Comparison of ENCODE assay signal across 15 cellular contexts in genomic region chr3:12986031-12986430, GRCh38.
DNase-seq lines count a peak whose midpoint lies in the region; ATAC-seq and TF ChIP-seq lines count a peak whose summit lies in the region.
"Had no signal": no experiment of that assay in that cellular context is flagged by ENCODE, and none has a peak within 500 bp of the region (broad histone marks: within the 10 kb centered on the region; RNA-seq: fewer than 3 reads in every experiment).

No MANE protein-coding gene starts in this region.

- H3K27ac Mint-ChIP-seq in activated B cell treated with CpG ODN at 0.5 μM for 24 hours = peak overlapping the region; percentile 37
- H3K27ac Mint-ChIP-seq in naive B cell = peak overlapping the region; percentile 21 to 85 (median 72)

- no peak for TF ChIP-seq EP300 in gastroesophageal sphincter (IDR thresholded peaks at IDR 0.05)

- TF ChIP-seq CTCF in left ventricle myocardium inferior (IDR thresholded peaks at IDR 0.05; ENCODE audit: borderline replicate concordance) = no peak
- TF ChIP-seq CTCF in activated B cell treated with CpG ODN at 0.5 μM for 24 hours (IDR thresholded peaks at IDR 0.05) = no peak
- TF ChIP-seq CTCF in gastroesophageal sphincter (IDR thresholded peaks at IDR 0.05) = no peak

- H3K27me3 Mint-ChIP-seq in activated B cell treated with CpG ODN at 0.5 μM for 24 hours (no peaks in the 10 kb centered on the region), naive B cell (no peaks in the 10 kb centered on the region)

- POLR2A ChIA-PET in activated B cell treated with CpG ODN at 0.5 μM for 24 hours (lab: Charles Lee) = interaction anchor here (0.6 kb wide), 2 partner anchors 12 to 30 kb away, joined by 3 to 5 read pairs; no protein-coding TSS in a partner anchor

- H3K9me3 Mint-ChIP-seq in activated B cell treated with CpG ODN at 0.5 μM for 24 hours (no peaks in the 10 kb centered on the region), naive B cell (no peaks in the 10 kb centered on the region)

- peaks cover 92% of the 10 kb centered on the region for H3K4me1 Mint-ChIP-seq in activated B cell treated with CpG ODN at 0.5 μM for 24 hours
- peaks cover 67 to 91% (median 90%) of the 10 kb centered on the region in 3 donors for H3K4me1 Mint-ChIP-seq in naive B cell

- intact Hi-C loops in left ventricle myocardium inferior (cut with micrococcal nuclease) = loop anchor here (10.0 kb wide), 1 partner anchor 91 kb away; no protein-coding TSS in a partner anchor
- intact Hi-C loops in left cardiac atrium (cut with DNase I) = loop anchor here (5.0 to 10.0 kb wide), 2 partner anchors 91 to 119 kb away; no protein-coding TSS in a partner anchor
- intact Hi-C loops in activated B cell treated with CpG ODN at 0.5 μM for 24 hours (cut with micrococcal nuclease) = no loop called here

- H3K4me1 ChIP-seq in left ventricle myocardium inferior = peaks cover 84% of the 10 kb centered on the region
- H3K4me1 ChIP-seq in gastroesophageal sphincter = peaks cover 0 to 20% (median 0%) of the 10 kb centered on the region in 3 donors

- DNase-seq in left ventricle myocardium inferior = no peak
- DNase-seq in left cardiac atrium = no peak
- no peak for DNase-seq in activated B cell treated with CpG ODN at 0.5 μM for 24 hours
- DNase-seq in naive B cell = no peak
- no peak for DNase-seq in SHP77 treated with DMSO at 0.1 percent for 48 hours (lab: John Stamatoyannopoulos, UW)
- DNase-seq: ACHN, DMS 273 treated with DMSO at 0.1 percent for 48 hours, NCI-H1092, NCI-H1694, NCI-H345, NCI-H526 treated with DMSO at 0.1 percent for 48 hours, PC-3 had no signal

- no peaks in the 10 kb centered on the region for H3K9me3 ChIP-seq in left ventricle myocardium inferior (replicated peaks)
- no peaks in the 10 kb centered on the region for H3K9me3 ChIP-seq in gastroesophageal sphincter

- H3K27ac ChIP-seq in left ventricle myocardium inferior (replicated peaks) (peak overlapping the region; percentile 95), gastroesophageal sphincter (no peak overlapping the region)
- H3K27ac ChIP-seq: KMS-11 had no signal

- H3K4me3 Mint-ChIP-seq in activated B cell treated with CpG ODN at 0.5 μM for 24 hours (no peak overlapping the region), naive B cell (peak overlapping the region in 1 of 8 donors; percentile 48)

- H3K36me3 ChIP-seq in left ventricle myocardium inferior (no peaks in the 10 kb centered on the region), gastroesophageal sphincter (no peaks in the 10 kb centered on the region)

- peak overlapping the region; percentile 38 for H3K4me3 ChIP-seq in left ventricle myocardium inferior
- H3K4me3 ChIP-seq in gastroesophageal sphincter = no peak overlapping the region

- ATAC-seq in left cardiac atrium (no peak), activated B cell treated with CpG ODN at 0.5 μM for 24 hours (ENCODE audit: low read depth) (no peak), naive B cell (ENCODE audit: low read depth in 2 of 2) (no peak), gastroesophageal sphincter (no peak), GM19395 (IDR thresholded peaks at IDR 0.05; ENCODE audit: unreplicated experiment) (no peak)
- ATAC-seq: PC-3 had no signal

- TF ChIP-seq POLR2A in gastroesophageal sphincter (IDR thresholded peaks at IDR 0.05) = no peak

- CTCF ChIA-PET in activated B cell treated with CpG ODN at 0.5 μM for 24 hours (lab: Charles Lee) = interaction anchor here (0.6 to 1.4 kb wide), 4 partner anchors 9 to 101 kb away, joined by 3 to 4 read pairs (median 3); no protein-coding TSS in a partner anchor

- H3K27me3 ChIP-seq in left ventricle myocardium inferior (ENCODE audit: low read depth) = no peaks in the 10 kb centered on the region
- H3K27me3 ChIP-seq in gastroesophageal sphincter = no peaks in the 10 kb centered on the region

- WGBS in gastroesophageal sphincter (ENCODE audit: low coverage in 1 of 2), 2 donors = 74 to 88% methylated on average over 1 to 2 of the region's 8 CpGs

- H3K36me3 Mint-ChIP-seq in activated B cell treated with CpG ODN at 0.5 μM for 24 hours (ENCODE audit: low read depth) (peaks cover 67% of the 10 kb centered on the region), naive B cell (peaks cover 0 to 7% of the 10 kb centered on the region in 2 donors)
